ENCODE assay signal across 8 cellular contexts in the genomic region with DNA sequence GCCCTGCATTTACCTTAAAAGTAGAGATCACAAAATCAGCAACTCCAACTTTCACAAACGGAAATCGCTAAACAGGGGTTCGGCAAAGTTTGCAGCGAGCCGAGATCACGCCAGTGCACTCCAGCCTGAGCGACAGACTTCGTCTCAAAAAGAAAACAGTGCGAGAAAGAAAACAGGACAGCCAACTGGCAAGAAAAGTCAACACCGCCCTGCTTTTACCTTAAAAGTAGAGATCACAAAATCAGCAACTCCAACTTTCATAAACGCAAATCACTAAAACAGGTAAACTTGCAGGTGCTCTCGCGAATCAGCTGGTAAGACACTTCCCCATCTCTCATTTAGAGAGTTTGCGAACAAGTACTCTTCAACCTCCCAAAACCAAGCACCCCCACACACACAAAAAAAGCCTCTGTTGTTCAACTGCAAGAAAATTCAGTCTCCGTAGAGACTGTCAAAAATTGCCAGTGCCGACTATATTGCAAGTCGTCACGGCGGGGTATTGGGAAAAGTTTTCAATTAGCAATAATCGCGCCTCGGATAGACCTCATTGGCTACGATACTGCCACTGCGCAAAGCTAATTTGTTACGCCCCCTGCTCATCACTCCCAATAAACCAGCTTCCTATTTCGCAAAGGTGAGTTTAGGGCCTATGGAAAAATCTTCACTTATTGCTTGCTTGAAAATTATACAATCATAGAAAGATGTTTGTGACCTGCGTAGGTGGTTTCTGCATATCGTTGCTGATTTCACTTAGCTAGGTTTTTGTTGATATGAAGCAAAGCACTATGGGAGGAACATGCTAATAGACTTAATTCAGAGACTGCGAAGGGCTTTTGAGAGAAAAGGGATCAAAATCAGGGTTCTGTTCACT. TPM values are rescaled to one million over a fixed set of nuclear protein-coding genes. Genes with fewer than 3 reads are reported as not detected.
DNase-seq lines count a peak whose midpoint lies in the region; ATAC-seq and TF ChIP-seq lines count a peak whose summit lies in the region.

A gene (minus strand): TSS at position 577 of the 871 bp plus-strand sequence.

- peak within 1 kb of the TSS; percentile 41 for H2AFZ ChIP-seq in ACC112 (ENCODE audit: low read length, unreplicated experiment)

- peaks cover 4% of the 10 kb centered on the region for H3K4me1 ChIP-seq in ACC112 (ENCODE audit: control insufficient read depth, insufficient read depth, low read length, unreplicated experiment)

- peak within 1 kb of the TSS; percentile 69 for H3K4me3 ChIP-seq in ACC112 (ENCODE audit: low read depth, low read length)
- peak within 1 kb of the TSS; percentile 34 for H3K4me3 ChIP-seq in kidney epithelial cell (ENCODE audit: low read depth, low read length)

- TF ChIP-seq CTCF in kidney epithelial cell (IDR thresholded peaks at IDR 0.05; ENCODE audit: insufficient read depth, low read length, poor library complexity, severe bottlenecking) = no peak

- peak; percentile 99 for DNase-seq in NCI-H446 treated with DMSO at 0.1 percent for 48 hours (lab: John Stamatoyannopoulos, UW)
- DNase-seq in activated CD4-positive, CD25-positive, alpha-beta regulatory T cell treated with anti-CD3 and anti-CD28 coated beads, Interleukin-2, amount 50 U/mL, for 16 hours (ENCODE audit: low read depth, low spot score) = peak; percentile 66
- DNase-seq in cerebellum (ENCODE audit: low spot score) = peak; percentile 60
- DNase-seq in kidney epithelial cell (ENCODE audit: low read depth) = peak; percentile 88
- DNase-seq in stimulated activated CD4-positive, alpha-beta T cell treated with anti-CD3 and anti-CD28 coated beads, Interleukin-15, amount 100 ng/mL, for 24 hours = peak; percentile 85

- peak within 1 kb of the TSS; percentile 99 for H3K27ac ChIP-seq in ACC112 (ENCODE audit: low read depth, low read length)

- H3K36me3 ChIP-seq in ACC112 (ENCODE audit: insufficient read depth, low read length) = no peaks in the 10 kb centered on the region
- H3K36me3 ChIP-seq in kidney epithelial cell (ENCODE audit: control insufficient read depth, insufficient read depth, low read length) = no peaks in the 10 kb centered on the region

- ATAC-seq in GM18870 (IDR thresholded peaks at IDR 0.05; ENCODE audit: unreplicated experiment) (peak; percentile 43), HG03159 (IDR thresholded peaks at IDR 0.05; ENCODE audit: unreplicated experiment) (peak; percentile 50)

- no peaks in the 10 kb centered on the region for H3K27me3 ChIP-seq in ACC112 (ENCODE audit: insufficient read depth, low read length)
- H3K27me3 ChIP-seq in kidney epithelial cell (ENCODE audit: control insufficient read depth, insufficient read depth, low read length) = no peaks in the 10 kb centered on the region

- no peaks in the 10 kb centered on the region for H3K79me2 ChIP-seq in ACC112 (ENCODE audit: control insufficient read depth, insufficient read depth, low read length, unreplicated experiment)

RNA-seq across cellular contexts. Expression of the gene that starts here (rescaled TPM):
- total RNA-seq in cerebellum (under 0.01 TPM), kidney epithelial cell (under 0.01 TPM in 1 of 2 replicates, not detected in the other)

Comparison
In these comparisons a context has a peak if more than half of its experiments do, and no peak if none do; other contexts are left out.
1. Peak in every context shown above with its lines: DNase-seq, ATAC-seq, H3K4me3 ChIP-seq and H3K27ac ChIP-seq.
2. Peak in DNase-seq in cerebellum; RNA of the gene not detected or under 1 TPM.
3. Peak in DNase-seq and H3K4me3 ChIP-seq in kidney epithelial cell; RNA of the gene not detected or under 1 TPM.